ENCODE assay signal across 9 cellular contexts in the genomic region with DNA sequence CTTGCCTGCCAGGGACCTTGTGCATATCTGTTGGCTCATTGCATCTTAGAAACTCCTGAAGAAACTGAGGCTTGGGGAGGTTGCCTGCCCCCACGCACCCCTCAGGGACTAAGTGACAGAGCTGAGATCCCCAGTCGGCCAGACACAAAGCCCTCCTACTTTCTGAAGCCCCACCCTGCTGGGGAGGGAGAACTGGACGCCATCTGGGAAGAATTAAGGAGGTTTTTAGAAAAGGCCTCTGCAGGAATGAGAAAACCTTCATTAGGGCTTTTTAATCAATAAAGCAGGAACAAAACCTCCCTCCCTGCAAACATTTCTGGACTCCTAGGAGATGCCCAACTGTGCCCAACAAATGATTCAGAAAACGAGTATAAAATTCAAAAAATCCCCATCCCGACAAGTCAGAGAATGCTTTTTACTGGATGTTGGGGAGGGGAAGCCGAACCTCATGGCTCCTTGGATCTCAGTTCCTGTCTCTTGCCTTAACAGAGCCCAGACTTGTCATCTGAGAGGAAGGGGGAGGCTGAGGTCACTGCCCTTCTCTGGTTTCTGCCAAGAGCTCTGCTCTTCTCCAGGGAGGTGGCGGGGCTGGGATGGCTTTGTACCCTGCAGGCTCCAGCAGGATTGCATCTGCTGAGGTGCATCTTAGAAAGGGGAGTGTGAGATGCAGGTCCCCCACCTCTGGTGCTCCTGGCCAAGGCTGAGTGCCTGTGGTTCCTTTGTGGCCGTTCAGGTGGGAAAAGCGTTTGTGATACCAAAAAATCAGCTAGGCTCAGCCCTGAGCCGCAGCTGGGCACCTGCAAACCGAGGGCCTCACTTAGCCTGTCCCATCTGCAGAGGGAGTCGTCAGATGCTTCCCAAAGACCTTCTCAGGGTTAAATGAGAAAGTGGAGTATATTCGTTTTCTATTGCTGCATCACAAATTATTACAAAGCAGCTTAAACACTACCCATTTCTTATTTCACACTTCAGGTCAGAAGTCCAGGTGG.
DNase-seq lines count a peak whose midpoint lies in the region; ATAC-seq and TF ChIP-seq lines count a peak whose summit lies in the region.
"Had no signal": no experiment of that assay in that cellular context is flagged by ENCODE, and none has a peak within 500 bp of the region (broad histone marks: within the 10 kb centered on the region; RNA-seq: fewer than 3 reads in every experiment).

No MANE protein-coding gene starts in this region.

- peaks cover 12% of the 10 kb centered on the region for H3K4me1 ChIP-seq in mucosa of descending colon (ENCODE audit: low read depth)

- intact Hi-C loops in Right ventricle myocardium superior (cut with DNase I): no loop called here
- intact Hi-C loops in Right ventricle myocardium inferior (cut with DNase I): no loop called here
- intact Hi-C loops in mucosa of descending colon (cut with DNase I, micrococcal nuclease): no loop called here

- H3K36me3 Mint-ChIP-seq in activated naive CD4-positive, alpha-beta T cell treated with anti-CD3 and anti-CD28 coated beads, Interleukin-2, amount 50 U/mL, for 72 hours: no peaks in the 10 kb centered on the region
- H3K36me3 Mint-ChIP-seq in activated CD4-positive, alpha-beta T cell treated with anti-CD3 and anti-CD28 coated beads, Interleukin-2, amount 10 ng/mL, durations not matched to agents 7 days and 5 days (ENCODE audit: low read depth): peaks cover 2% of the 10 kb centered on the region
- H3K36me3 Mint-ChIP-seq: CD4-positive, CD25-positive, alpha-beta regulatory T cell had no signal

- DNase-seq in Right ventricle myocardium superior: peak; percentile 63
- no peak for DNase-seq in Right ventricle myocardium inferior (ENCODE audit: missing footprints)
- peak; percentile 38 for DNase-seq in epidermal melanocyte (ENCODE audit: insufficient read length, low spot score)
- DNase-seq in mucosa of descending colon: peak in 1 of 3 donors; percentile 43
- no peak for DNase-seq in SW 1271 (lab: John Stamatoyannopoulos, UW)
- DNase-seq in activated CD4-positive, alpha-beta T cell treated with anti-CD3 and anti-CD28 coated beads for 1 hour: no peak
- DNase-seq in activated naive CD4-positive, alpha-beta T cell treated with anti-CD3 and anti-CD28 coated beads, Interleukin-2, amount 50 U/mL, for 72 hours (ENCODE audit: low spot score in 2 of 2): no peak
- DNase-seq in activated CD4-positive, alpha-beta T cell treated with anti-CD3 and anti-CD28 coated beads, Interleukin-2, amount 10 ng/mL, durations not matched to agents 7 days and 5 days: no peak
- DNase-seq: CD4-positive, CD25-positive, alpha-beta regulatory T cell had no signal

- TF ChIP-seq CTCF in mucosa of descending colon (IDR thresholded peaks at IDR 0.05): no peak

- ATAC-seq in Right ventricle myocardium superior (ENCODE audit: poor library complexity) (peak; percentile 19), Right ventricle myocardium inferior (no peak), mucosa of descending colon (peak; percentile 5)
- no peak for ATAC-seq in activated naive CD4-positive, alpha-beta T cell treated with anti-CD3 and anti-CD28 coated beads, Interleukin-2, amount 50 U/mL, for 72 hours

- H3K4me1 Mint-ChIP-seq in activated CD4-positive, alpha-beta T cell treated with anti-CD3 and anti-CD28 coated beads, Interleukin-2, amount 10 ng/mL, durations not matched to agents 7 days and 5 days: peaks cover 5% of the 10 kb centered on the region

- no peaks in the 10 kb centered on the region for H3K9me3 Mint-ChIP-seq in activated naive CD4-positive, alpha-beta T cell treated with anti-CD3 and anti-CD28 coated beads, Interleukin-2, amount 50 U/mL, for 72 hours
- no peaks in the 10 kb centered on the region for H3K9me3 Mint-ChIP-seq in activated CD4-positive, alpha-beta T cell treated with anti-CD3 and anti-CD28 coated beads, Interleukin-2, amount 10 ng/mL, durations not matched to agents 7 days and 5 days

- H3K27ac Mint-ChIP-seq in activated naive CD4-positive, alpha-beta T cell treated with anti-CD3 and anti-CD28 coated beads, Interleukin-2, amount 50 U/mL, for 72 hours: no peak overlapping the region
- H3K27ac Mint-ChIP-seq in activated CD4-positive, alpha-beta T cell treated with anti-CD3 and anti-CD28 coated beads, Interleukin-2, amount 10 ng/mL, durations not matched to agents 7 days and 5 days: no peak overlapping the region

- POLR2A ChIA-PET in activated CD4-positive, alpha-beta T cell treated with anti-CD3 and anti-CD28 coated beads, Interleukin-2, amount 10 ng/mL, durations not matched to agents 7 days and 5 days (lab: Charles Lee): no interaction called here

- H3K36me3 ChIP-seq in mucosa of descending colon (ENCODE audit: low read depth): no peaks in the 10 kb centered on the region

- no peak overlapping the region for H3K4me3 Mint-ChIP-seq in activated CD4-positive, alpha-beta T cell treated with anti-CD3 and anti-CD28 coated beads, Interleukin-2, amount 10 ng/mL, durations not matched to agents 7 days and 5 days
- H3K4me3 Mint-ChIP-seq: CD4-positive, CD25-positive, alpha-beta regulatory T cell had no signal

- H3K4me3 ChIP-seq in mucosa of descending colon: no peak overlapping the region

- CTCF ChIA-PET in activated CD4-positive, alpha-beta T cell treated with anti-CD3 and anti-CD28 coated beads, Interleukin-2, amount 10 ng/mL, durations not matched to agents 7 days and 5 days (lab: Charles Lee): interaction anchor here (0.6 to 1.1 kb wide), 2 partner anchors 12 to 1010 kb away, joined by 3 read pairs; no protein-coding TSS in a partner anchor

- no peaks in the 10 kb centered on the region for H3K9me3 ChIP-seq in mucosa of descending colon

- H3K27me3 Mint-ChIP-seq in activated CD4-positive, alpha-beta T cell treated with anti-CD3 and anti-CD28 coated beads, Interleukin-2, amount 10 ng/mL, durations not matched to agents 7 days and 5 days: no peaks in the 10 kb centered on the region
- H3K27me3 Mint-ChIP-seq: CD4-positive, CD25-positive, alpha-beta regulatory T cell had no signal

Comparison
In these comparisons a context has a peak if more than half of its experiments do, and no peak if none do; other contexts are left out.
1. ATAC-seq: peak in Right ventricle myocardium superior (single experiment) and mucosa of descending colon (single experiment); none in Right ventricle myocardium inferior (single experiment) and activated naive CD4-positive, alpha-beta T cell treated with anti-CD3 and anti-CD28 coated beads, Interleukin-2, amount 50 U/mL, for 72 hours (0 of 2).
2. DNase-seq: peak in Right ventricle myocardium superior (single experiment) and epidermal melanocyte (single experiment); none in Right ventricle myocardium inferior (single experiment), SW 1271 (0 of 2), activated CD4-positive, alpha-beta T cell treated with anti-CD3 and anti-CD28 coated beads for 1 hour (single experiment), activated naive CD4-positive, alpha-beta T cell treated with anti-CD3 and anti-CD28 coated beads, Interleukin-2, amount 50 U/mL, for 72 hours (0 of 2) and activated CD4-positive, alpha-beta T cell treated with anti-CD3 and anti-CD28 coated beads, Interleukin-2, amount 10 ng/mL, durations not matched to agents 7 days and 5 days (single experiment).